In genomic region chr5:76724871-76725270, GRCh38 we compare ENCODE assay signal across 13 cellular contexts. TPM values are rescaled to one million over a fixed set of nuclear protein-coding genes. Genes with fewer than 3 reads are reported as not detected.
A peak's percentile ranks its signal among the peaks of the same experiment; 100 is the strongest.
DNase-seq lines count a peak whose midpoint lies in the region; ATAC-seq and TF ChIP-seq lines count a peak whose summit lies in the region.
"Had no signal": no experiment of that assay in that cellular context is flagged by ENCODE, and none has a peak within 500 bp of the region (broad histone marks: within the 10 kb centered on the region; RNA-seq: fewer than 3 reads in every experiment).

No MANE protein-coding gene starts in this region.

- H3K27me3 ChIP-seq in osteoblast (ENCODE audit: insufficient read depth, low read length) (no peaks in the 10 kb centered on the region), upper lobe of left lung (no peaks in the 10 kb centered on the region)

- WGBS in upper lobe of left lung, 2 donors, result 77 to 91% methylated on average over 4 of the region's 4 CpGs

- peaks cover 82% of the 10 kb centered on the region for H3K79me2 ChIP-seq in osteoblast (ENCODE audit: insufficient read depth, low read length)

- 0 out of 2 replicates have a peak overlapping the region, but pooled peaks have one; percentile 24 for H3K27ac ChIP-seq in VCaP
- H3K27ac ChIP-seq in osteoblast (ENCODE audit: low read depth, low read length), result peak overlapping the region; percentile 75
- no peak overlapping the region for H3K27ac ChIP-seq in upper lobe of left lung

- TF ChIP-seq POLR2A in upper lobe of left lung (IDR thresholded peaks at IDR 0.05), result no peak

- no peak for TF ChIP-seq EP300 in upper lobe of left lung (IDR thresholded peaks at IDR 0.05)

- peaks cover 12% of the 10 kb centered on the region for H3K4me1 ChIP-seq in osteoblast (ENCODE audit: insufficient read depth, low read length)
- H3K4me1 ChIP-seq in upper lobe of left lung, result no peaks in the 10 kb centered on the region

- peak overlapping the region; percentile 3 for H2AFZ ChIP-seq in osteoblast (ENCODE audit: low read length)

- H3K36me3 ChIP-seq in osteoblast (ENCODE audit: insufficient read depth, low read length), result peaks cover 6% of the 10 kb centered on the region
- no peaks in the 10 kb centered on the region for H3K36me3 ChIP-seq in upper lobe of left lung

- H3K9me3 ChIP-seq in osteoblast (ENCODE audit: low read depth, low read length), result peaks cover 6% of the 10 kb centered on the region
- peaks cover 0 to 11% (median 2%) of the 10 kb centered on the region in 4 donors for H3K9me3 ChIP-seq in upper lobe of left lung

- TF ChIP-seq CTCF in VCaP (conservative IDR thresholded peaks at IDR 0.05), result no peak
- no peak for TF ChIP-seq CTCF in osteoblast (IDR thresholded peaks at IDR 0.05; ENCODE audit: extremely low read depth, low read depth, low read length)
- no peak for TF ChIP-seq CTCF in upper lobe of left lung (IDR thresholded peaks at IDR 0.05)

- DNase-seq in EL, result peak; percentile 81
- peak; percentile 65 for DNase-seq in fibroblast of peridontal ligament (ENCODE audit: extremely low read depth)
- peak; percentile 88 for DNase-seq in osteoblast (ENCODE audit: insufficient read length, low spot score, missing footprints)
- no peak for DNase-seq in upper lobe of left lung
- DNase-seq in stimulated activated CD4-positive, alpha-beta T cell treated with anti-CD3 and anti-CD28 coated beads, Interleukin-12 subunit alpha, Interleukin-12 subunit beta, amount 100 ng/mL, for 4 hours, result no peak
- DNase-seq in inferior parietal cortex (ENCODE audit: extremely low spot score), result no peak
- DNase-seq in dermis blood vessel endothelial cell, result no peak
- DNase-seq: activated naive CD8-positive, alpha-beta T cell treated with anti-CD3 and anti-CD28 coated beads, Interleukin-2, amount 10 ng/mL, durations not matched to agents 7 days and 5 days; CD4-positive, alpha-beta memory T cell; effector CD8-positive, alpha-beta T cell; NCI-H1930; nephron progenitor cell had no signal

- peak overlapping the region; percentile 16 for H3K4me2 ChIP-seq in osteoblast (ENCODE audit: insufficient read depth, low read length)

- H4K20me1 ChIP-seq in osteoblast (ENCODE audit: insufficient read depth, low read length), result no peaks in the 10 kb centered on the region

- no peak overlapping the region for H3K4me3 ChIP-seq in osteoblast (ENCODE audit: insufficient read depth, low read length)
- H3K4me3 ChIP-seq in upper lobe of left lung, result no peak overlapping the region

- no peak for ATAC-seq in upper lobe of left lung (ENCODE audit: low FRiP score in 2 of 2)

RNA-seq across cellular contexts. Expression of gene F2R, which starts 8.9 kb away (rescaled TPM):
- 38.7 and 41.0 TPM in 2 replicates for total RNA-seq in osteoblast
- 10 to 100 TPM; 11.5 to 34.2 (median 20.1) TPM for total RNA-seq in upper lobe of left lung
- total RNA-seq in dermis blood vessel endothelial cell, result 99.4 and 122 TPM in 2 replicates

Comparison
In these comparisons a context has a peak if more than half of its experiments do, and no peak if none do; other contexts are left out.
1. DNase-seq: peak in EL (single experiment), fibroblast of peridontal ligament (single experiment) and osteoblast (single experiment); none in upper lobe of left lung (0 of 2), stimulated activated CD4-positive, alpha-beta T cell treated with anti-CD3 and anti-CD28 coated beads, Interleukin-12 subunit alpha, Interleukin-12 subunit beta, amount 100 ng/mL, for 4 hours (single experiment), inferior parietal cortex (single experiment) and dermis blood vessel endothelial cell (single experiment).
2. H3K27ac ChIP-seq: peak in VCaP (single experiment) and osteoblast (single experiment); none in upper lobe of left lung (0 of 4).